Comparison of ENCODE assay signal across 9 cellular contexts in the genomic region with DNA sequence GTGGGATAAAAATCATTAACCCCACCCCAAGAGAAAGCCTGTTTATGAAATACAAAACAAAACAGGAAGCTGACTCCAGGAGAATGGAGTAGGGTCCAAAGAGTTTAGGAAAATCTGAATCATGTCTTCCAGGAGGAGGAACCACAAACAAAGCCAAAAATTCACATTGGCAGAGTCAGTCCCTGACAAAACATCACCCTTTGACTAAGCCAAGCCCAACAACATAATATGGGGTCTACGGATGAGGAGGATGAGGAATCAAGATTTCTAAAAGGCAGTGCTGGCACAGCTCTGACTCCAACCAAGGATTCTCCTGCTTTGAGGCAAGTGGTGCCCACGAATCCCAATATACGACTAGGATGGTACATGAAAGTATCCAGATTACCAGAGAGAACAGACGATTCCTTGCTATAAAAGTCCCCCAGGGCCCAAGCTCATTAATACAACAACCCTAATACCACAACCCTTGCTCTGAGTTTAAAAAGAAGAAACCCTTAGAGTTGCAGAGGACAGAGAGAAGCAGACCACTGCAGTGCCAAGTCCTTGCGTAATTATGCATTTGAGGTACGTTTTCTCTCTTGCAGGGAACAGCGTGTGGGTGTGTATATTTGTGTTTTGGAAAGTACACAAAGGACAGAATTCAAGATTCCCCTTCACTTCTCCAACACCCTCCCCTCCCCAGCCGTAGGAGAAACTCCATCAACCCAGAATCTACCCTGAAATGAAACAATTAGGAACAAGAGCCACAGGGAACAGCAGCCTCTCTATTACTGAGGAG. TPM values are rescaled to one million over a fixed set of nuclear protein-coding genes. Genes with fewer than 3 reads are reported as not detected.
A peak's percentile ranks its signal among the peaks of the same experiment; 100 is the strongest.
DNase-seq lines count a peak whose midpoint lies in the region; ATAC-seq and TF ChIP-seq lines count a peak whose summit lies in the region.
"Had no signal": no experiment of that assay in that cellular context is flagged by ENCODE, and none has a peak within 500 bp of the region (broad histone marks: within the 10 kb centered on the region; RNA-seq: fewer than 3 reads in every experiment).

No MANE protein-coding gene starts in this region.

- ATAC-seq in lower lobe of right lung: peak; percentile 49 to 62
- no peak for ATAC-seq in stimulated activated memory B cell treated with anti-CD40 and anti-IgM and Interleukin-4, amounts not matched to agents 10 μg/mL and 1 μg/mL and 100 μg/mL, for 72 hours
- no peak for ATAC-seq in HG02798 (IDR thresholded peaks at IDR 0.05; ENCODE audit: poor library complexity, unreplicated experiment)
- ATAC-seq: naive thymus-derived CD4-positive, alpha-beta T cell had no signal

- peaks cover 77% of the 10 kb centered on the region for H3K36me3 Mint-ChIP-seq in stimulated activated memory B cell treated with anti-CD40 and anti-IgM and Interleukin-4, amounts not matched to agents 10 μg/mL and 1 μg/mL and 100 μg/mL, for 72 hours

- H3K9me3 Mint-ChIP-seq in stimulated activated memory B cell treated with anti-CD40 and anti-IgM and Interleukin-4, amounts not matched to agents 10 μg/mL and 1 μg/mL and 100 μg/mL, for 72 hours: no peaks in the 10 kb centered on the region
- H3K9me3 Mint-ChIP-seq: naive thymus-derived CD4-positive, alpha-beta T cell had no signal

- WGBS in suprapubic skin: 41% methylated on average over 8 of the region's 8 CpGs

- no peak overlapping the region for H3K4me3 Mint-ChIP-seq in stimulated activated memory B cell treated with anti-CD40 and anti-IgM and Interleukin-4, amounts not matched to agents 10 μg/mL and 1 μg/mL and 100 μg/mL, for 72 hours

- H3K27ac ChIP-seq in SJSA1 (0 out of 2 replicates have a peak overlapping the region, but pooled peaks have one; percentile 4), lower lobe of right lung (peak overlapping the region; percentile 47), suprapubic skin (peak overlapping the region; percentile 88)

- TF ChIP-seq POLR2A in suprapubic skin (IDR thresholded peaks at IDR 0.05): no peak

- H3K9me3 ChIP-seq in SJSA1 (replicated peaks) (no peaks in the 10 kb centered on the region), lower lobe of right lung (no peaks in the 10 kb centered on the region), suprapubic skin (no peaks in the 10 kb centered on the region)

- no peaks in the 10 kb centered on the region for H3K27me3 ChIP-seq in SJSA1 (replicated peaks)
- no peaks in the 10 kb centered on the region for H3K27me3 ChIP-seq in lower lobe of right lung (ENCODE audit: low read depth)
- no peaks in the 10 kb centered on the region for H3K27me3 ChIP-seq in suprapubic skin

- no peak overlapping the region for H3K27ac Mint-ChIP-seq in stimulated activated memory B cell treated with anti-CD40 and anti-IgM and Interleukin-4, amounts not matched to agents 10 μg/mL and 1 μg/mL and 100 μg/mL, for 72 hours

- H3K4me3 ChIP-seq in SJSA1 (no peak overlapping the region), lower lobe of right lung (no peak overlapping the region), suprapubic skin (no peak overlapping the region)

- H3K4me1 Mint-ChIP-seq in stimulated activated memory B cell treated with anti-CD40 and anti-IgM and Interleukin-4, amounts not matched to agents 10 μg/mL and 1 μg/mL and 100 μg/mL, for 72 hours: peaks cover 48% of the 10 kb centered on the region

- TF ChIP-seq EP300 in suprapubic skin (IDR thresholded peaks at IDR 0.05): no peak

- DNase-seq in SJSA1 (ENCODE audit: low read depth in 1 of 2, low spot score in 2 of 2) (peak in 1 of 2 experiments; percentile 23), dedifferentiated amniotic fluid mesenchymal stem cell (ENCODE audit: extremely low spot score) (peak; percentile 28), lower lobe of right lung (no peak), suprapubic skin (ENCODE audit: low spot score in 2 of 2) (no peak), NCI-H1417 (lab: John Stamatoyannopoulos, UW) (no peak)
- no peak for DNase-seq in central memory CD4-positive, alpha-beta T cell
- DNase-seq: naive thymus-derived CD4-positive, alpha-beta T cell had no signal

- intact Hi-C loops in lower lobe of right lung (cut with DNase I): no loop called here

- peaks cover 44% of the 10 kb centered on the region for H3K4me1 ChIP-seq in SJSA1 (replicated peaks)
- peaks cover 59% of the 10 kb centered on the region for H3K4me1 ChIP-seq in lower lobe of right lung
- H3K4me1 ChIP-seq in suprapubic skin: peaks cover 62% of the 10 kb centered on the region

- H3K36me3 ChIP-seq in SJSA1 (peaks cover 18% of the 10 kb centered on the region), lower lobe of right lung (peaks cover 4% of the 10 kb centered on the region), suprapubic skin (no peaks in the 10 kb centered on the region)

- no peak for TF ChIP-seq CTCF in lower lobe of right lung (IDR thresholded peaks at IDR 0.05)
- no peak for TF ChIP-seq CTCF in suprapubic skin (IDR thresholded peaks at IDR 0.05)

- H3K27me3 Mint-ChIP-seq in stimulated activated memory B cell treated with anti-CD40 and anti-IgM and Interleukin-4, amounts not matched to agents 10 μg/mL and 1 μg/mL and 100 μg/mL, for 72 hours: no peaks in the 10 kb centered on the region
- H3K27me3 Mint-ChIP-seq: naive thymus-derived CD4-positive, alpha-beta T cell had no signal

RNA-seq across cellular contexts. Expression of gene XPNPEP1, which starts 23.5 kb away (rescaled TPM):
- 81.3 and 105 TPM in 2 replicates for total RNA-seq in SJSA1 (2014; rRNA removed; shearing (Covaris generic))
- total RNA-seq in lower lobe of right lung: 52.1 TPM
- total RNA-seq in suprapubic skin: 100 to 1,000 TPM in 3 of 4 donors, 10 to 100 TPM in 1; 77.1 to 239 (median 109) TPM

Comparison
In these comparisons a context has a peak if more than half of its experiments do, and no peak if none do; other contexts are left out.
1. H3K27ac ChIP-seq: peak in every context shown above with its lines; median percentile 88 in suprapubic skin; 47 in lower lobe of right lung; 4 in SJSA1.
2. ATAC-seq: peak in lower lobe of right lung (2 of 2); none in stimulated activated memory B cell treated with anti-CD40 and anti-IgM and Interleukin-4, amounts not matched to agents 10 μg/mL and 1 μg/mL and 100 μg/mL, for 72 hours (single experiment) and HG02798 (single experiment).